ENCODE assay signal across 8 cellular contexts in the genomic region with DNA sequence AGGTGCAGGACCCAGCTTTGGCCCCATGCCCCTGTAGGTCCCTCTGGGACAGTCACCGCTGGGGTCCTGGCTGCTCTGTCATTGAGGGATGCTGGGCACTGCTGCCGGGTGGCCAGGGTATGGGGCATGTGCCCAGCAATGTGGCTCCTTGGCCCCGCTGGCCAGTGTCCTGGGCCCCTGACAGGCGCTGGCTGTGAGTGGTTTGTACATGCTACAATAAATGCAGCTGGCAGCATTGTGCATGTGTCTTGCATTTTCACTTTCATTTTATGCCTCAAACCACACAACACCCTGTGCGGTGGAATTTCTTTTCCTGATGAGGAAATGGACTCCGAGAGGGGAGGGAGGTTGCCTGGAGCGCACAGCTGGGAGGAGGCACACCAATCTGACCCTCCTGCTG. TPM values are rescaled to one million over a fixed set of nuclear protein-coding genes. Genes with fewer than 3 reads are reported as not detected.
DNase-seq lines count a peak whose midpoint lies in the region; ATAC-seq and TF ChIP-seq lines count a peak whose summit lies in the region.

No MANE protein-coding gene starts in this region.

- intact Hi-C loops in Calu3 (cut with micrococcal nuclease; ENCODE audit: unreplicated experiment): loop anchor here (2.0 kb wide), 1 partner anchor 154 kb away; no protein-coding TSS in a partner anchor

- no peak for TF ChIP-seq CTCF in Calu3 (IDR thresholded peaks at IDR 0.05; ENCODE audit: unreplicated experiment)
- TF ChIP-seq CTCF in glutamatergic neuron (IDR thresholded peaks at IDR 0.05; ENCODE audit: partially characterized antibody, unreplicated experiment): no peak

- H3K4me1 Mint-ChIP-seq in Calu3 (ENCODE audit: low read depth, unreplicated experiment) (peaks cover 20% of the 10 kb centered on the region), naive B cell (peaks cover 33 to 40% (median 37%) of the 10 kb centered on the region in 3 donors), glutamatergic neuron (ENCODE audit: low read depth, unreplicated experiment) (peaks cover 7% of the 10 kb centered on the region)

- peak; percentile 32 for DNase-seq in Calu3
- peak; percentile 64 for DNase-seq in Jurkat, Clone E6-1 (ENCODE audit: low read depth, low spot score)
- peak; percentile 36 for DNase-seq in naive B cell
- no peak for DNase-seq in SHP77 treated with DMSO at 0.1 percent for 48 hours (lab: John Stamatoyannopoulos, UW)
- no peak for DNase-seq in Ammon's horn (ENCODE audit: low spot score)
- DNase-seq in glutamatergic neuron: no peak

- peak overlapping the region; percentile 18; the same call in 1 of the 2 replicates for H3K4me3 ChIP-seq in Jurkat, Clone E6-1 (ENCODE audit: low read length)

- peaks cover 5% of the 10 kb centered on the region for H3K27me3 Mint-ChIP-seq in Calu3 (ENCODE audit: unreplicated experiment)
- H3K27me3 Mint-ChIP-seq in naive B cell: peaks cover 3 to 10% (median 4%) of the 10 kb centered on the region in 3 donors
- H3K27me3 Mint-ChIP-seq in glutamatergic neuron (ENCODE audit: unreplicated experiment): peaks cover 7% of the 10 kb centered on the region

- H3K4me3 Mint-ChIP-seq in Calu3 (ENCODE audit: low read depth, unreplicated experiment) (peak overlapping the region; percentile 57), naive B cell (peak overlapping the region; percentile 8 to 95 (median 84)), glutamatergic neuron (ENCODE audit: unreplicated experiment) (no peak overlapping the region)

- BruUV-seq in Calu3 (replicated peaks; lab: Mats Ljungman, UMichigan): no TSS peak

- CTCF ChIA-PET in Calu3 (lab: Charles Lee): interaction anchor here (0.9 to 4.0 kb wide), 6 partner anchors 11 to 453 kb away, joined by 3 to 40 read pairs (median 14); a partner anchor contains a TSS

- H3K27ac ChIP-seq in angular gyrus (ENCODE audit: low read depth, low read length): peak overlapping the region; percentile 70

- H3K9me3 Mint-ChIP-seq in Calu3 (ENCODE audit: low read depth, unreplicated experiment) (no peaks in the 10 kb centered on the region), naive B cell (no peaks in the 10 kb centered on the region), glutamatergic neuron (ENCODE audit: unreplicated experiment) (peaks cover under 1% of the 10 kb centered on the region)

- H3K36me3 Mint-ChIP-seq in Calu3 (ENCODE audit: insufficient read depth, unreplicated experiment): peaks cover 29% of the 10 kb centered on the region
- peaks cover 0 to under 1% of the 10 kb centered on the region in 2 donors for H3K36me3 Mint-ChIP-seq in naive B cell
- peaks cover under 1% of the 10 kb centered on the region for H3K36me3 Mint-ChIP-seq in glutamatergic neuron (ENCODE audit: unreplicated experiment)

- H3K27ac Mint-ChIP-seq in Calu3 (ENCODE audit: unreplicated experiment) (peak overlapping the region; percentile 66), naive B cell (peak overlapping the region in 4 of 6 donors; percentile 35 to 80 (median 60)), glutamatergic neuron (ENCODE audit: unreplicated experiment) (no peak overlapping the region)

- ATAC-seq in naive B cell (ENCODE audit: low read depth in 2 of 2) (peak; percentile 37 to 39), GM18519 (IDR thresholded peaks at IDR 0.05; ENCODE audit: low FRiP score, unreplicated experiment) (no peak)

RNA-seq across cellular contexts. Expression of a gene that starts 11.5 kb away (rescaled TPM):
- total RNA-seq in Calu3 (2022) (66.3 and 67.7 TPM in 2 replicates), glutamatergic neuron (ENCODE audit: unreplicated experiment) (97.2 TPM)
- 20.1 TPM for polyA plus RNA-seq in Jurkat, Clone E6-1 (2012; ENCODE audit: insufficient read depth, insufficient read length)
- polyA plus RNA-seq in naive B cell (ENCODE audit: low read depth in 6 of 6): 10 to 100 TPM; 11.9 to 22.8 (median 18.5) TPM

RNA-seq across cellular contexts. Expression of a gene that starts 28.3 kb away (rescaled TPM):
- total RNA-seq in Calu3 (2022) (not detected in 2 replicates), glutamatergic neuron (ENCODE audit: unreplicated experiment) (not detected)
- polyA plus RNA-seq in Jurkat, Clone E6-1 (2012; ENCODE audit: insufficient read depth, insufficient read length): not detected
- not detected for polyA plus RNA-seq in naive B cell (ENCODE audit: low read depth in 6 of 6)

RNA-seq across cellular contexts. Expression of a gene that starts 28.5 kb away (rescaled TPM):
- total RNA-seq in Calu3 (2022) (not detected in 2 replicates), glutamatergic neuron (ENCODE audit: unreplicated experiment) (3.7 TPM)
- 3.1 TPM for polyA plus RNA-seq in Jurkat, Clone E6-1 (2012; ENCODE audit: insufficient read depth, insufficient read length)
- 1 to 10 TPM in 3 of 6 donors, under 1 TPM in 2, not detected in 1; 0.34 to 1.1 (median 1.0) TPM for polyA plus RNA-seq in naive B cell (ENCODE audit: low read depth in 6 of 6)

RNA-seq across cellular contexts. Expression of a gene that starts 48.9 kb away (rescaled TPM):
- total RNA-seq in Calu3 (2022): 11.5 and 12.6 TPM in 2 replicates
- 8.2 TPM for polyA plus RNA-seq in Jurkat, Clone E6-1 (2012; ENCODE audit: insufficient read depth, insufficient read length)
- polyA plus RNA-seq in naive B cell (ENCODE audit: low read depth in 6 of 6): under 1 TPM in 5 of 6 donors, not detected in 1; 0.08 to 0.65 (median 0.16) TPM
- total RNA-seq in glutamatergic neuron (ENCODE audit: unreplicated experiment): 72.3 TPM

Comparison
In these comparisons a context has a peak if more than half of its experiments do, and no peak if none do; other contexts are left out.
1. DNase-seq: peak in Calu3 (single experiment), Jurkat, Clone E6-1 (single experiment) and naive B cell (single experiment); none in SHP77 treated with DMSO at 0.1 percent for 48 hours (single experiment), Ammon's horn (single experiment) and glutamatergic neuron (single experiment).